1 cellular context compared by ENCODE assay signal in the genomic region with DNA sequence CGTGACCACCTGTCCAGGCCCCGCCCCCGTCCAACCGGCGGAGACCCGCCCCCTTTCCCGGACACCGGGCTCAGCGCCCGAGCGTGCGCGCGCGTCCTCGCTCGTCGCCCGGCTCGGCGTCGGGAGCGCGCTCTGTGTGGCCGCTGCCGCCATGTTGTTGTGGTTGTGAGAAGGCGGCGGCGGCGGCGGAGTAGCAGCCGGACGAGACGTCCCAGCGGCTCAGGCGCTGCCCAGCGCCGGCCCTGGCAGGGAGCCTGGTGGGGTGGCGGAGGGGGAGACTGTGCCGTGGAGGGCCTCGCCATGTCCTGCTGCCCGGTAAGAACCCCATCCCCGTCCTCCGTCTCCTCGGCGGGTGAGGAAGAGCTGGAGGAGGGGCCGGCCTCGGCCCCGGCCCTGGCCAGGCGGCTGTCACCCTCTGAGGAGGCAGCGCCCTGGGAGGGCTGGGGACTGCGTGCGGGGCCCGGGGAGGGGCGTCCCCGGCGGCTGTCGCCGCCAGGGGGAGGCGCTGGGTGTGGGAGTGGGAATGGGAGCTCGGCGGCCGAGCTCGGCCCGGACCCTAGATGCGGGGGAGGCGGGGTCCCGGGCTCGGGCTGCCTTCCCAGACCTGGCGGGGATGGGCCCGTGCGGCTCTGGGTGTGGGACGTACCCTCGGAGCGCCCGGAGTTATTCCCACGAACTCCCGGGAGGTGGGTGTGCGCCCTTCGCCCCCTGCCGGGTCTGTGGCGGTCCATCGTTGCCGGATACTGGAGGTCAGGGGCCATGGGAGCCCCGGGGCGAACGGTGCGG.
TF ChIP-seq lines count a peak whose summit lies in the region.

Gene MTMR3 (plus strand): TSS at position 130 of the 786 bp plus-strand sequence. CDS start 87,886 bp downstream, outside the sequence.

TF ChIP-seq in HepG2, 621 proteins besides CTCF, POLR2A, EP300 and RAD21 (continued from another document and continues in another):
- TF ChIP-seq TRAFD1 (CRISPR knock-in tag; IDR thresholded peaks at IDR 0.05; ENCODE audit: borderline replicate concordance) = no peak
- no peak for TF ChIP-seq ZNF44 (CRISPR knock-in tag; IDR thresholded peaks at IDR 0.05)
- TF ChIP-seq GATAD1 (CRISPR knock-in tag; IDR thresholded peaks at IDR 0.05) = no peak
- 0 out of 2 replicates have a peak, but pooled peaks have one; percentile 47 for TF ChIP-seq ZNF703 (CRISPR knock-in tag; IDR thresholded peaks at IDR 0.05; ENCODE audit: borderline replicate concordance)
- no peak for TF ChIP-seq TFAP4 (IDR thresholded peaks at IDR 0.05; ENCODE audit: borderline replicate concordance, low read depth)
- TF ChIP-seq, protein P1, sequence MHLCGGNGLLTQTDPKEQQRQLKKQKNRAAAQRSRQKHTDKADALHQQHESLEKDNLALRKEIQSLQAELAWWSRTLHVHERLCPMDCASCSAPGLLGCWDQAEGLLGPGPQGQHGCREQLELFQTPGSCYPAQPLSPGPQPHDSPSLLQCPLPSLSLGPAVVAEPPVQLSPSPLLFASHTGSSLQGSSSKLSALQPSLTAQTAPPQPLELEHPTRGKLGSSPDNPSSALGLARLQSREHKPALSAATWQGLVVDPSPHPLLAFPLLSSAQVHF (CRISPR knock-in tag; IDR thresholded peaks at IDR 0.05) = no peak
- TF ChIP-seq, protein P2, sequence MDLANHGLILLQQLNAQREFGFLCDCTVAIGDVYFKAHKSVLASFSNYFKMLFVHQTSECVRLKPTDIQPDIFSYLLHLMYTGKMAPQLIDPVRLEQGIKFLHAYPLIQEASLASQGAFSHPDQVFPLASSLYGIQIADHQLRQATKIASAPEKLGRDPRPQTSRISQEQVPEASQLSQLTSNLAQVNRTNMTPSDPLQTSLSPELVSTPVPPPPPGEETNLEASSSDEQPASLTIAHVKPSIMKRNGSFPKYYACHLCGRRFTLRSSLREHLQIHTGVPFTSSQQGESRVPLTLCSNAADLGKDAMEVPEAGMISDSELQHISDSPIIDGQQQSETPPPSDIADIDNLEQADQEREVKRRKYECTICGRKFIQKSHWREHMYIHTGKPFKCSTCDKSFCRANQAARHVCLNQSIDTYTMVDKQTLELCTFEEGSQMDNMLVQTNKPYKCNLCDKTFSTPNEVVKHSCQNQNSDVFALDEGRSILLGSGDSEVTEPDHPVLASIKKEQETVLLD (CRISPR knock-in tag; IDR thresholded peaks at IDR 0.05; ENCODE audit: low read depth) = peak; percentile 42; the same call in 1 of the 2 replicates
- no peak for TF ChIP-seq SSRP1 (CRISPR knock-in tag; IDR thresholded peaks at IDR 0.05)
- TF ChIP-seq PREB (CRISPR knock-in tag; IDR thresholded peaks at IDR 0.05) = no peak
- TF ChIP-seq, protein P3, sequence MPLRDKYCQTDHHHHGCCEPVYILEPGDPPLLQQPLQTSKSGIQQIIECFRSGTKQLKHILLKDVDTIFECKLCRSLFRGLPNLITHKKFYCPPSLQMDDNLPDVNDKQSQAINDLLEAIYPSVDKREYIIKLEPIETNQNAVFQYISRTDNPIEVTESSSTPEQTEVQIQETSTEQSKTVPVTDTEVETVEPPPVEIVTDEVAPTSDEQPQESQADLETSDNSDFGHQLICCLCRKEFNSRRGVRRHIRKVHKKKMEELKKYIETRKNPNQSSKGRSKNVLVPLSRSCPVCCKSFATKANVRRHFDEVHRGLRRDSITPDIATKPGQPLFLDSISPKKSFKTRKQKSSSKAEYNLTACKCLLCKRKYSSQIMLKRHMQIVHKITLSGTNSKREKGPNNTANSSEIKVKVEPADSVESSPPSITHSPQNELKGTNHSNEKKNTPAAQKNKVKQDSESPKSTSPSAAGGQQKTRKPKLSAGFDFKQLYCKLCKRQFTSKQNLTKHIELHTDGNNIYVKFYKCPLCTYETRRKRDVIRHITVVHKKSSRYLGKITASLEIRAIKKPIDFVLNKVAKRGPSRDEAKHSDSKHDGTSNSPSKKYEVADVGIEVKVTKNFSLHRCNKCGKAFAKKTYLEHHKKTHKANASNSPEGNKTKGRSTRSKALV (CRISPR knock-in tag; IDR thresholded peaks at IDR 0.05) = no peak
- TF ChIP-seq TRIM24 (CRISPR knock-in tag; IDR thresholded peaks at IDR 0.05) = no peak
- TF ChIP-seq NRL (CRISPR knock-in tag; IDR thresholded peaks at IDR 0.05; ENCODE audit: borderline replicate concordance) = no peak
- no peak for TF ChIP-seq ATF6 (CRISPR knock-in tag; conservative IDR thresholded peaks at IDR 0.05)
- no peak for TF ChIP-seq BCLAF1 (IDR thresholded peaks at IDR 0.05)
- TF ChIP-seq TBX3 (IDR thresholded peaks at IDR 0.05; ENCODE audit: borderline replicate concordance) = no peak
- TF ChIP-seq NFKBIZ (CRISPR knock-in tag; IDR thresholded peaks at IDR 0.05) = 0 out of 2 replicates have a peak, but pooled peaks have one; percentile 19
- no peak for TF ChIP-seq ZNF282 (IDR thresholded peaks at IDR 0.05; ENCODE audit: partially characterized antibody)
- TF ChIP-seq ZNF337 (CRISPR knock-in tag; IDR thresholded peaks at IDR 0.05; ENCODE audit: borderline replicate concordance, low read depth) = no peak
- no peak for TF ChIP-seq TARDBP (CRISPR knock-in tag; IDR thresholded peaks at IDR 0.05)
- no peak for TF ChIP-seq ESRRA (CRISPR knock-in tag; IDR thresholded peaks at IDR 0.05; ENCODE audit: low read depth)
- no peak for TF ChIP-seq ELF1 (CRISPR knock-in tag; IDR thresholded peaks at IDR 0.05)
- TF ChIP-seq ZNF577 (CRISPR knock-in tag; IDR thresholded peaks at IDR 0.05; ENCODE audit: borderline replicate concordance, low read depth) = no peak
- TF ChIP-seq JUND (CRISPR knock-in tag; IDR thresholded peaks at IDR 0.05) = no peak
- no peak for TF ChIP-seq ZNF180 (CRISPR knock-in tag; IDR thresholded peaks at IDR 0.05; ENCODE audit: borderline replicate concordance, low read depth)
- TF ChIP-seq ZNF296 (CRISPR knock-in tag; conservative IDR thresholded peaks at IDR 0.05) = no peak; the same call in 1 of the 2 replicates
- no peak for TF ChIP-seq ZSCAN31 (CRISPR knock-in tag; IDR thresholded peaks at IDR 0.05; ENCODE audit: low read depth)
- TF ChIP-seq, protein P4, sequence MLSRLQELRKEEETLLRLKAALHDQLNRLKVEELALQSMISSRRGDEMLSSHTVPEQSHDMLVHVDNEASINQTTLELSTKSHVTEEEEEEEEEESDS (CRISPR knock-in tag; IDR thresholded peaks at IDR 0.05; ENCODE audit: borderline replicate concordance) = no peak
- TF ChIP-seq, protein P5, sequence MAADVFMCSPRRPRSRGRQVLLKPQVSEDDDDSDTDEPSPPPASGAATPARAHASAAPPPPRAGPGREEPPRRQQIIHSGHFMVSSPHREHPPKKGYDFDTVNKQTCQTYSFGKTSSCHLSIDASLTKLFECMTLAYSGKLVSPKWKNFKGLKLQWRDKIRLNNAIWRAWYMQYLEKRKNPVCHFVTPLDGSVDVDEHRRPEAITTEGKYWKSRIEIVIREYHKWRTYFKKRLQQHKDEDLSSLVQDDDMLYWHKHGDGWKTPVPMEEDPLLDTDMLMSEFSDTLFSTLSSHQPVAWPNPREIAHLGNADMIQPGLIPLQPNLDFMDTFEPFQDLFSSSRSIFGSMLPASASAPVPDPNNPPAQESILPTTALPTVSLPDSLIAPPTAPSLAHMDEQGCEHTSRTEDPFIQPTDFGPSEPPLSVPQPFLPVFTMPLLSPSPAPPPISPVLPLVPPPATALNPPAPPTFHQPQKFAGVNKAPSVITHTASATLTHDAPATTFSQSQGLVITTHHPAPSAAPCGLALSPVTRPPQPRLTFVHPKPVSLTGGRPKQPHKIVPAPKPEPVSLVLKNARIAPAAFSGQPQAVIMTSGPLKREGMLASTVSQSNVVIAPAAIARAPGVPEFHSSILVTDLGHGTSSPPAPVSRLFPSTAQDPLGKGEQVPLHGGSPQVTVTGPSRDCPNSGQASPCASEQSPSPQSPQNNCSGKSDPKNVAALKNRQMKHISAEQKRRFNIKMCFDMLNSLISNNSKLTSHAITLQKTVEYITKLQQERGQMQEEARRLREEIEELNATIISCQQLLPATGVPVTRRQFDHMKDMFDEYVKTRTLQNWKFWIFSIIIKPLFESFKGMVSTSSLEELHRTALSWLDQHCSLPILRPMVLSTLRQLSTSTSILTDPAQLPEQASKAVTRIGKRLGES (CRISPR knock-in tag; IDR thresholded peaks at IDR 0.05; ENCODE audit: borderline replicate concordance) = no peak
- no peak for TF ChIP-seq TEAD2 (CRISPR knock-in tag; IDR thresholded peaks at IDR 0.05)
- no peak for TF ChIP-seq NFIC (IDR thresholded peaks at IDR 0.05; ENCODE audit: low read length)
- no peak for TF ChIP-seq HMG20B (CRISPR knock-in tag; conservative IDR thresholded peaks at IDR 0.05)
- no peak for TF ChIP-seq SUZ12 (IDR thresholded peaks at IDR 0.05; ENCODE audit: low read depth, low read length)
- no peak for TF ChIP-seq IKZF4 (CRISPR knock-in tag; IDR thresholded peaks at IDR 0.05; ENCODE audit: borderline replicate concordance, low read depth, not compliant biosample characterization)
- no peak for TF ChIP-seq ZNF264 (CRISPR knock-in tag; IDR thresholded peaks at IDR 0.05)
- TF ChIP-seq ZNF709 (CRISPR knock-in tag; IDR thresholded peaks at IDR 0.05) = no peak
- no peak for TF ChIP-seq NCOR1 (IDR thresholded peaks at IDR 0.05; ENCODE audit: borderline replicate concordance, low read length)
- no peak for TF ChIP-seq ZNF644 (CRISPR knock-in tag; IDR thresholded peaks at IDR 0.05; ENCODE audit: low read depth)
- 0 out of 2 replicates have a peak, but pooled peaks have one; percentile 63 for TF ChIP-seq CCDC6 (CRISPR knock-in tag; IDR thresholded peaks at IDR 0.05)
- TF ChIP-seq BRCA1 (CRISPR knock-in tag; IDR thresholded peaks at IDR 0.05) = no peak
- 0 out of 2 replicates have a peak, but pooled peaks have one; percentile 5 for TF ChIP-seq ZFAT (CRISPR knock-in tag; conservative IDR thresholded peaks at IDR 0.05)
- no peak for TF ChIP-seq ZSCAN5A (CRISPR knock-in tag; IDR thresholded peaks at IDR 0.05; ENCODE audit: borderline replicate concordance)
- TF ChIP-seq MEIS2 (CRISPR knock-in tag; IDR thresholded peaks at IDR 0.05) = 0 out of 2 replicates have a peak, but pooled peaks have one; percentile 33
- no peak for TF ChIP-seq ZNF720 (CRISPR knock-in tag; IDR thresholded peaks at IDR 0.05)
